Comparison of ENCODE assay signal across 1 cellular context in the genomic region with DNA sequence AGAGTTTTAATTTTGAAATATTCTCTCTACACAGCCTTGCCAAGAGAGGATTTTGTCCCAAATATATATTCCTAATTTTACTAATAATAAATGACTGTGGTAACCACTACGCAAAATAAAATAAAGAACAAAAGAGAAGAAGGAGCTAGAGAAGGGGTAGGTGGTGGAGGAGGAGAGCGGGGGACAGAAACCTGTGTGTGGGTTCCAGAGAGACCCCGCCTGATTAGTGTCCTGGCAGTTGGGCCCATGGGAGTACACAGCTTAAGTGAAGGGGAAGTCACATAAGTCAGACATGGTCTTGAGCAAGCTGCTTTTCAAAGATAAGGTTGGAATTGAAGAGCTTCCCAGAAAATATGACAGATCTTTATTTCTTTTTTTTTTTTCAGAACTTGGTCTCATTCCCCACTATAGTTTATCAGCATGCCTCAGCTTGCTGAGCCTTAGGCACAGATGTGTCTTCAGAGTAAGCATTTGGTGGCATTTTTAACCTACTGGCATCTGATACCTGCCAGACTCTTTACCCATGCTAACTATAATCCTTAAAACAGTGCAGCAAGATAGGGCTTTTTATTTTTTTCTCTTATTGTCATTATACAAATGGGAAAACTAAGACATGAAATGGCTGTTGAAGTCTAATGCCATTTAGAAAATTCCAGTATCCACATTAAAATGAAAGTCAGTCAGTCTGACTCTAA.
TF ChIP-seq lines count a peak whose summit lies in the region.

No MANE protein-coding gene starts in this region.

TF ChIP-seq in K562, 482 proteins besides CTCF, POLR2A, EP300 and RAD21 (continued from another document and continues in another):
- peak; percentile 31; the same call in 1 of the 2 replicates for TF ChIP-seq ESRRA (IDR thresholded peaks at IDR 0.05; ENCODE audit: borderline replicate concordance, low read depth)
- no peak; the same call in 1 of the 2 replicates for TF ChIP-seq HIVEP1 (CRISPR knock-in tag; IDR thresholded peaks at IDR 0.05)
- TF ChIP-seq ZNF282 (CRISPR knock-in tag; IDR thresholded peaks at IDR 0.05), result no peak
- TF ChIP-seq JUN (IDR thresholded peaks at IDR 0.05; ENCODE audit: borderline replicate concordance, low read depth, low read length), result peak; percentile 64
- no peak for TF ChIP-seq JUN (CRISPR knock-in tag; IDR thresholded peaks at IDR 0.05; ENCODE audit: borderline replicate concordance)
- TF ChIP-seq, protein P1, sequence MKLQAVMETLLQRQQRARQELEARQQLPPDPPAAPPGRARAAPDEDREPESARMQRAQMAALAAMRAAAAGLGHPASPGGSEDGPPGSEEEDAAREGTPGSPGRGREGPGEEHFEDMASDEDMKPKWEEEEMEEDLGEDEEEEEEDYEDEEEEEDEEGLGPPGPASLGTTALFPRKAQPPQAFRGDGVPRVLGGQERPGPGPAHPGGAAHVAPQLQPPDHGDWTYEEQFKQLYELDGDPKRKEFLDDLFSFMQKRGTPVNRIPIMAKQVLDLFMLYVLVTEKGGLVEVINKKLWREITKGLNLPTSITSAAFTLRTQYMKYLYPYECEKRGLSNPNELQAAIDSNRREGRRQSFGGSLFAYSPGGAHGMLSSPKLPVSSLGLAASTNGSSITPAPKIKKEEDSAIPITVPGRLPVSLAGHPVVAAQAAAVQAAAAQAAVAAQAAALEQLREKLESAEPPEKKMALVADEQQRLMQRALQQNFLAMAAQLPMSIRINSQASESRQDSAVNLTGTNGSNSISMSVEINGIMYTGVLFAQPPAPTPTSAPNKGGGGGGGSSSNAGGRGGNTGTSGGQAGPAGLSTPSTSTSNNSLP (IDR thresholded peaks at IDR 0.05; ENCODE audit: borderline replicate concordance, low read depth, low read length), result peak; percentile 99
- TF ChIP-seq ZNF134 (CRISPR knock-in tag; conservative IDR thresholded peaks at IDR 0.05), result peak; percentile 76
- TF ChIP-seq KAT7 (CRISPR knock-in tag; IDR thresholded peaks at IDR 0.05; ENCODE audit: borderline replicate concordance), result no peak
- TF ChIP-seq CBX5 (IDR thresholded peaks at IDR 0.05; ENCODE audit: borderline replicate concordance, low read depth), result no peak
- no peak for TF ChIP-seq LARP7 (IDR thresholded peaks at IDR 0.05)
- no peak for TF ChIP-seq NUFIP1 (IDR thresholded peaks at IDR 0.05; ENCODE audit: partially characterized antibody)
- no peak for TF ChIP-seq ZNF224 (CRISPR knock-in tag; IDR thresholded peaks at IDR 0.05)
- no peak for TF ChIP-seq PTBP1 (IDR thresholded peaks at IDR 0.05; ENCODE audit: low read depth, low read length)
- TF ChIP-seq ZNF253 (CRISPR knock-in tag; conservative IDR thresholded peaks at IDR 0.05), result no peak
- TF ChIP-seq ZNF232 (CRISPR knock-in tag; IDR thresholded peaks at IDR 0.05), result no peak
- TF ChIP-seq NR3C1 (CRISPR knock-in tag; IDR thresholded peaks at IDR 0.05), result no peak
- TF ChIP-seq BRD9 (IDR thresholded peaks at IDR 0.05; ENCODE audit: low read depth, partially characterized antibody), result peak; percentile 96
- no peak for TF ChIP-seq ZNF75A (CRISPR knock-in tag; IDR thresholded peaks at IDR 0.05)
- TF ChIP-seq, protein P2, sequence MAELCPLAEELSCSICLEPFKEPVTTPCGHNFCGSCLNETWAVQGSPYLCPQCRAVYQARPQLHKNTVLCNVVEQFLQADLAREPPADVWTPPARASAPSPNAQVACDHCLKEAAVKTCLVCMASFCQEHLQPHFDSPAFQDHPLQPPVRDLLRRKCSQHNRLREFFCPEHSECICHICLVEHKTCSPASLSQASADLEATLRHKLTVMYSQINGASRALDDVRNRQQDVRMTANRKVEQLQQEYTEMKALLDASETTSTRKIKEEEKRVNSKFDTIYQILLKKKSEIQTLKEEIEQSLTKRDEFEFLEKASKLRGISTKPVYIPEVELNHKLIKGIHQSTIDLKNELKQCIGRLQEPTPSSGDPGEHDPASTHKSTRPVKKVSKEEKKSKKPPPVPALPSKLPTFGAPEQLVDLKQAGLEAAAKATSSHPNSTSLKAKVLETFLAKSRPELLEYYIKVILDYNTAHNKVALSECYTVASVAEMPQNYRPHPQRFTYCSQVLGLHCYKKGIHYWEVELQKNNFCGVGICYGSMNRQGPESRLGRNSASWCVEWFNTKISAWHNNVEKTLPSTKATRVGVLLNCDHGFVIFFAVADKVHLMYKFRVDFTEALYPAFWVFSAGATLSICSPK (IDR thresholded peaks at IDR 0.05; ENCODE audit: borderline replicate concordance), result no peak
- peak; percentile 68; the same call in 1 of the 2 replicates for TF ChIP-seq TARDBP (IDR thresholded peaks at IDR 0.05)
- TF ChIP-seq, protein P3, sequence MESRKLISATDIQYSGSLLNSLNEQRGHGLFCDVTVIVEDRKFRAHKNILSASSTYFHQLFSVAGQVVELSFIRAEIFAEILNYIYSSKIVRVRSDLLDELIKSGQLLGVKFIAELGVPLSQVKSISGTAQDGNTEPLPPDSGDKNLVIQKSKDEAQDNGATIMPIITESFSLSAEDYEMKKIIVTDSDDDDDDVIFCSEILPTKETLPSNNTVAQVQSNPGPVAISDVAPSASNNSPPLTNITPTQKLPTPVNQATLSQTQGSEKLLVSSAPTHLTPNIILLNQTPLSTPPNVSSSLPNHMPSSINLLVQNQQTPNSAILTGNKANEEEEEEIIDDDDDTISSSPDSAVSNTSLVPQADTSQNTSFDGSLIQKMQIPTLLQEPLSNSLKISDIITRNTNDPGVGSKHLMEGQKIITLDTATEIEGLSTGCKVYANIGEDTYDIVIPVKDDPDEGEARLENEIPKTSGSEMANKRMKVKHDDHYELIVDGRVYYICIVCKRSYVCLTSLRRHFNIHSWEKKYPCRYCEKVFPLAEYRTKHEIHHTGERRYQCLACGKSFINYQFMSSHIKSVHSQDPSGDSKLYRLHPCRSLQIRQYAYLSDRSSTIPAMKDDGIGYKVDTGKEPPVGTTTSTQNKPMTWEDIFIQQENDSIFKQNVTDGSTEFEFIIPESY (CRISPR knock-in tag; IDR thresholded peaks at IDR 0.05), result peak; percentile 24; the same call in 1 of the 2 replicates
- TF ChIP-seq HNRNPL (IDR thresholded peaks at IDR 0.05; ENCODE audit: low read depth, low read length), result peak; percentile 79
- TF ChIP-seq, protein P4, sequence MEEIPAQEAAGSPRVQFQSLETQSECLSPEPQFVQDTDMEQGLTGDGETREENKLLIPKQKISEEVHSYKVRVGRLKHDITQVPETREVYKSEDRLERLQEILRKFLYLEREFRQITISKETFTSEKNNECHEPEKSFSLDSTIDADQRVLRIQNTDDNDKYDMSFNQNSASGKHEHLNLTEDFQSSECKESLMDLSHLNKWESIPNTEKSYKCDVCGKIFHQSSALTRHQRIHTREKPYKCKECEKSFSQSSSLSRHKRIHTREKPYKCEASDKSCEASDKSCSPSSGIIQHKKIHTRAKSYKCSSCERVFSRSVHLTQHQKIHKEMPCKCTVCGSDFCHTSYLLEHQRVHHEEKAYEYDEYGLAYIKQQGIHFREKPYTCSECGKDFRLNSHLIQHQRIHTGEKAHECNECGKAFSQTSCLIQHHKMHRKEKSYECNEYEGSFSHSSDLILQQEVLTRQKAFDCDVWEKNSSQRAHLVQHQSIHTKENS (CRISPR knock-in tag; IDR thresholded peaks at IDR 0.05), result no peak
- TF ChIP-seq RBM34 (IDR thresholded peaks at IDR 0.05; ENCODE audit: borderline replicate concordance, insufficient read depth, low read length), result no peak
- peak; percentile 93 for TF ChIP-seq PYGO2 (tag; IDR thresholded peaks at IDR 0.05)
- TF ChIP-seq ZNF124 (CRISPR knock-in tag; IDR thresholded peaks at IDR 0.05), result no peak
- TF ChIP-seq, protein P5, sequence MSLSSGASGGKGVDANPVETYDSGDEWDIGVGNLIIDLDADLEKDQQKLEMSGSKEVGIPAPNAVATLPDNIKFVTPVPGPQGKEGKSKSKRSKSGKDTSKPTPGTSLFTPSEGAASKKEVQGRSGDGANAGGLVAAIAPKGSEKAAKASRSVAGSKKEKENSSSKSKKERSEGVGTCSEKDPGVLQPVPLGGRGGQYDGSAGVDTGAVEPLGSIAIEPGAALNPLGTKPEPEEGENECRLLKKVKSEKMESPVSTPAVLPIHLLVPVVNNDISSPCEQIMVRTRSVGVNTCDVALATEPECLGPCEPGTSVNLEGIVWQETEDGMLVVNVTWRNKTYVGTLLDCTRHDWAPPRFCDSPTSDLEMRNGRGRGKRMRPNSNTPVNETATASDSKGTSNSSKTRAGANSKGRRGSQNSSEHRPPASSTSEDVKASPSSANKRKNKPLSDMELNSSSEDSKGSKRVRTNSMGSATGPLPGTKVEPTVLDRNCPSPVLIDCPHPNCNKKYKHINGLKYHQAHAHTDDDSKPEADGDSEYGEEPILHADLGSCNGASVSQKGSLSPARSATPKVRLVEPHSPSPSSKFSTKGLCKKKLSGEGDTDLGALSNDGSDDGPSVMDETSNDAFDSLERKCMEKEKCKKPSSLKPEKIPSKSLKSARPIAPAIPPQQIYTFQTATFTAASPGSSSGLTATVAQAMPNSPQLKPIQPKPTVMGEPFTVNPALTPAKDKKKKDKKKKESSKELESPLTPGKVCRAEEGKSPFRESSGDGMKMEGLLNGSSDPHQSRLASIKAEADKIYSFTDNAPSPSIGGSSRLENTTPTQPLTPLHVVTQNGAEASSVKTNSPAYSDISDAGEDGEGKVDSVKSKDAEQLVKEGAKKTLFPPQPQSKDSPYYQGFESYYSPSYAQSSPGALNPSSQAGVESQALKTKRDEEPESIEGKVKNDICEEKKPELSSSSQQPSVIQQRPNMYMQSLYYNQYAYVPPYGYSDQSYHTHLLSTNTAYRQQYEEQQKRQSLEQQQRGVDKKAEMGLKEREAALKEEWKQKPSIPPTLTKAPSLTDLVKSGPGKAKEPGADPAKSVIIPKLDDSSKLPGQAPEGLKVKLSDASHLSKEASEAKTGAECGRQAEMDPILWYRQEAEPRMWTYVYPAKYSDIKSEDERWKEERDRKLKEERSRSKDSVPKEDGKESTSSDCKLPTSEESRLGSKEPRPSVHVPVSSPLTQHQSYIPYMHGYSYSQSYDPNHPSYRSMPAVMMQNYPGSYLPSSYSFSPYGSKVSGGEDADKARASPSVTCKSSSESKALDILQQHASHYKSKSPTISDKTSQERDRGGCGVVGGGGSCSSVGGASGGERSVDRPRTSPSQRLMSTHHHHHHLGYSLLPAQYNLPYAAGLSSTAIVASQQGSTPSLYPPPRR (CRISPR knock-in tag; IDR thresholded peaks at IDR 0.05; ENCODE audit: borderline replicate concordance), result no peak
- TF ChIP-seq RFX1 (IDR thresholded peaks at IDR 0.05), result no peak
- no peak for TF ChIP-seq CHCHD3 (CRISPR knock-in tag; IDR thresholded peaks at IDR 0.05)
- no peak for TF ChIP-seq DIDO1 (tag; IDR thresholded peaks at IDR 0.05; ENCODE audit: low read depth)
- TF ChIP-seq, protein P6, sequence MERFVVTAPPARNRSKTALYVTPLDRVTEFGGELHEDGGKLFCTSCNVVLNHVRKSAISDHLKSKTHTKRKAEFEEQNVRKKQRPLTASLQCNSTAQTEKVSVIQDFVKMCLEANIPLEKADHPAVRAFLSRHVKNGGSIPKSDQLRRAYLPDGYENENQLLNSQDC (CRISPR knock-in tag; IDR thresholded peaks at IDR 0.05), result no peak
- TF ChIP-seq SMAD4 (CRISPR knock-in tag; conservative IDR thresholded peaks at IDR 0.05), result peak; percentile 98
- TF ChIP-seq ZKSCAN1 (IDR thresholded peaks at IDR 0.05; ENCODE audit: low read depth, low read length), result peak; percentile 59; the same call in 1 of the 2 replicates
- TF ChIP-seq, protein P7, sequence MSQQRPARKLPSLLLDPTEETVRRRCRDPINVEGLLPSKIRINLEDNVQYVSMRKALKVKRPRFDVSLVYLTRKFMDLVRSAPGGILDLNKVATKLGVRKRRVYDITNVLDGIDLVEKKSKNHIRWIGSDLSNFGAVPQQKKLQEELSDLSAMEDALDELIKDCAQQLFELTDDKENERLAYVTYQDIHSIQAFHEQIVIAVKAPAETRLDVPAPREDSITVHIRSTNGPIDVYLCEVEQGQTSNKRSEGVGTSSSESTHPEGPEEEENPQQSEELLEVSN (IDR thresholded peaks at IDR 0.05; ENCODE audit: borderline replicate concordance in 1 of 2, extremely low read depth in 1 of 2, insufficient read depth in 1 of 2, insufficient read length in 1 of 2, low read depth in 1 of 2, low read length in 1 of 2, poor library complexity in 1 of 2, severe bottlenecking in 1 of 2), result peak; percentile 12 to 31
- TF ChIP-seq, protein P8, sequence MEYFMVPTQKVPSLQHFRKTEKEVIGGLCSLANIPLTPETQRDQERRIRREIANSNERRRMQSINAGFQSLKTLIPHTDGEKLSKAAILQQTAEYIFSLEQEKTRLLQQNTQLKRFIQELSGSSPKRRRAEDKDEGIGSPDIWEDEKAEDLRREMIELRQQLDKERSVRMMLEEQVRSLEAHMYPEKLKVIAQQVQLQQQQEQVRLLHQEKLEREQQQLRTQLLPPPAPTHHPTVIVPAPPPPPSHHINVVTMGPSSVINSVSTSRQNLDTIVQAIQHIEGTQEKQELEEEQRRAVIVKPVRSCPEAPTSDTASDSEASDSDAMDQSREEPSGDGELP (CRISPR knock-in tag; IDR thresholded peaks at IDR 0.05; ENCODE audit: borderline replicate concordance), result 0 out of 2 replicates have a peak, but pooled peaks have one; percentile 55
- no peak for TF ChIP-seq KAT8 (IDR thresholded peaks at IDR 0.05; ENCODE audit: low read depth)
- TF ChIP-seq, protein P9, sequence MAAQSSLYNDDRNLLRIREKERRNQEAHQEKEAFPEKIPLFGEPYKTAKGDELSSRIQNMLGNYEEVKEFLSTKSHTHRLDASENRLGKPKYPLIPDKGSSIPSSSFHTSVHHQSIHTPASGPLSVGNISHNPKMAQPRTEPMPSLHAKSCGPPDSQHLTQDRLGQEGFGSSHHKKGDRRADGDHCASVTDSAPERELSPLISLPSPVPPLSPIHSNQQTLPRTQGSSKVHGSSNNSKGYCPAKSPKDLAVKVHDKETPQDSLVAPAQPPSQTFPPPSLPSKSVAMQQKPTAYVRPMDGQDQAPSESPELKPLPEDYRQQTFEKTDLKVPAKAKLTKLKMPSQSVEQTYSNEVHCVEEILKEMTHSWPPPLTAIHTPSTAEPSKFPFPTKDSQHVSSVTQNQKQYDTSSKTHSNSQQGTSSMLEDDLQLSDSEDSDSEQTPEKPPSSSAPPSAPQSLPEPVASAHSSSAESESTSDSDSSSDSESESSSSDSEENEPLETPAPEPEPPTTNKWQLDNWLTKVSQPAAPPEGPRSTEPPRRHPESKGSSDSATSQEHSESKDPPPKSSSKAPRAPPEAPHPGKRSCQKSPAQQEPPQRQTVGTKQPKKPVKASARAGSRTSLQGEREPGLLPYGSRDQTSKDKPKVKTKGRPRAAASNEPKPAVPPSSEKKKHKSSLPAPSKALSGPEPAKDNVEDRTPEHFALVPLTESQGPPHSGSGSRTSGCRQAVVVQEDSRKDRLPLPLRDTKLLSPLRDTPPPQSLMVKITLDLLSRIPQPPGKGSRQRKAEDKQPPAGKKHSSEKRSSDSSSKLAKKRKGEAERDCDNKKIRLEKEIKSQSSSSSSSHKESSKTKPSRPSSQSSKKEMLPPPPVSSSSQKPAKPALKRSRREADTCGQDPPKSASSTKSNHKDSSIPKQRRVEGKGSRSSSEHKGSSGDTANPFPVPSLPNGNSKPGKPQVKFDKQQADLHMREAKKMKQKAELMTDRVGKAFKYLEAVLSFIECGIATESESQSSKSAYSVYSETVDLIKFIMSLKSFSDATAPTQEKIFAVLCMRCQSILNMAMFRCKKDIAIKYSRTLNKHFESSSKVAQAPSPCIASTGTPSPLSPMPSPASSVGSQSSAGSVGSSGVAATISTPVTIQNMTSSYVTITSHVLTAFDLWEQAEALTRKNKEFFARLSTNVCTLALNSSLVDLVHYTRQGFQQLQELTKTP (IDR thresholded peaks at IDR 0.05; ENCODE audit: low read depth in 1 of 2, partially characterized antibody in 2 of 2), result peak; percentile 79 to 94
- TF ChIP-seq NFE2 (IDR thresholded peaks at IDR 0.05; ENCODE audit: low read depth), result peak; percentile 46
- no peak for TF ChIP-seq ZNF133 (CRISPR knock-in tag; IDR thresholded peaks at IDR 0.05)
